ENCODE assay signal across 20 cellular contexts in the genomic region with DNA sequence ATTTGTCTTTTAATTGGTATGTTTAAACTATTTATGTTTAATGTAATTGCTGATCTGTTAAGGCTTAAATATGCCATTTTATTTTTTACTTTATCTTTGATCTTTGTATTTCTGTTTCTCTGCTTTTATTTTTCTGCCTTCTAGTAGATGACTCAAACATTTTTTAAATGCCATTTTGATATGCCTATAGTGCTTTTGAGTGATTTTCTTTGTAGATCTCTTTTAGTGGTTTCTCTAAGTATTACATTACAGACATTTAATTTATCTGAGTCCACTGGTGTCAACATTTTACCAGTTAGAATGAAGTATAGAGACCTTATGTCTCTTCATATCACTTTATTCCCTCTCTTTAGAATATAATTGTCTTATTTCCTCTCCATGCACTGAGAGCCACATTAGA. TPM values are rescaled to one million over a fixed set of nuclear protein-coding genes. Genes with fewer than 3 reads are reported as not detected.
DNase-seq lines count a peak whose midpoint lies in the region; TF ChIP-seq lines count a peak whose summit lies in the region.
"Had no signal": no experiment of that assay in that cellular context is flagged by ENCODE, and none has a peak within 500 bp of the region (broad histone marks: within the 10 kb centered on the region; RNA-seq: fewer than 3 reads in every experiment).

No MANE protein-coding gene starts in this region.

- H3K4ac ChIP-seq in mesenchymal stem cell (ENCODE audit: low read depth in 1 of 2, low read length in 2 of 2) = no peak overlapping the region

- TF ChIP-seq CTCF in choroid plexus epithelial cell (conservative IDR thresholded peaks at IDR 0.05; ENCODE audit: low read depth, low read length) (no peak), GM20000 (IDR thresholded peaks at IDR 0.05; ENCODE audit: extremely low read depth, missing control alignments) (no peak), ascending aorta (IDR thresholded peaks at IDR 0.05) (no peak)

- H3K4me1 ChIP-seq in mesenchymal stem cell (ENCODE audit: control insufficient read depth, insufficient read depth, low read depth, low read length) (no peaks in the 10 kb centered on the region), ascending aorta (no peaks in the 10 kb centered on the region)
- H3K4me1 ChIP-seq: SJCRH30 had no signal

- peak; percentile 61 for DNase-seq in ELR (ENCODE audit: low read depth)
- DNase-seq in NCI-H226 = peak; percentile 45
- DNase-seq in choroid plexus epithelial cell (ENCODE audit: low read depth) = peak; percentile 20
- no peak for DNase-seq in mesenchymal stem cell
- no peak for DNase-seq in posterior cingulate gyrus
- DNase-seq in GM20000 (ENCODE audit: low spot score) = no peak
- DNase-seq in SK-N-DZ (ENCODE audit: low spot score) = no peak
- DNase-seq in ascending aorta (ENCODE audit: low spot score in 2 of 2) = no peak
- DNase-seq: ACHN; AML-193; C1 segment of cervical spinal cord; CD8-positive, alpha-beta T cell; GOT3; HCEC 1CT; NCI-H1417; NCI-H187 treated with DMSO at 0.1 percent for 48 hours; NCI-H2107; NCI-H510A; SJCRH30; T-helper 1 cell had no signal

- H3K14ac ChIP-seq in mesenchymal stem cell (ENCODE audit: low read length in 2 of 2) = no peak overlapping the region

- no peak overlapping the region for H4K91ac ChIP-seq in mesenchymal stem cell (ENCODE audit: low read length)

- H2BK15ac ChIP-seq in mesenchymal stem cell (ENCODE audit: low read depth, poor library complexity, severe bottlenecking) = no peak overlapping the region

- H2AFZ ChIP-seq in mesenchymal stem cell (ENCODE audit: low read depth, low read length) = no peak overlapping the region

- H4K8ac ChIP-seq in mesenchymal stem cell (ENCODE audit: low read length) = no peak overlapping the region

- no peaks in the 10 kb centered on the region for H3K79me1 ChIP-seq in mesenchymal stem cell (replicated peaks; ENCODE audit: low read length, poor library complexity, severe bottlenecking)

- H3K27me3 ChIP-seq in mesenchymal stem cell (ENCODE audit: control insufficient read depth in 1 of 2, insufficient read depth in 1 of 2, low read length in 2 of 2) = no peaks in the 10 kb centered on the region
- H3K27me3 ChIP-seq in ascending aorta = no peaks in the 10 kb centered on the region
- H3K27me3 ChIP-seq: SJCRH30 had no signal

- no peak overlapping the region for H3K4me3 ChIP-seq in choroid plexus epithelial cell (ENCODE audit: low read depth, low read length)
- no peak overlapping the region for H3K4me3 ChIP-seq in mesenchymal stem cell (ENCODE audit: insufficient read depth in 1 of 2, low read depth in 1 of 2, low read length in 2 of 2)
- no peak overlapping the region for H3K4me3 ChIP-seq in ascending aorta
- H3K4me3 ChIP-seq: SJCRH30 had no signal

- H3K27ac ChIP-seq in mesenchymal stem cell (ENCODE audit: low read length, poor library complexity, severe bottlenecking) = no peak overlapping the region
- H3K27ac ChIP-seq in ascending aorta = no peak overlapping the region
- H3K27ac ChIP-seq: SJCRH30 had no signal

- H3K36me3 ChIP-seq in mesenchymal stem cell (ENCODE audit: control insufficient read depth in 1 of 2, insufficient read depth in 2 of 2, low read depth in 1 of 2, low read length in 2 of 2) (no peaks in the 10 kb centered on the region), ascending aorta (no peaks in the 10 kb centered on the region)
- H3K36me3 ChIP-seq: SJCRH30 had no signal

- intact Hi-C loops in posterior cingulate gyrus (cut with DNase I) (no loop called here), ascending aorta (cut with DNase I) (no loop called here)

- H2BK12ac ChIP-seq in mesenchymal stem cell (ENCODE audit: low read length in 2 of 2) = no peak overlapping the region

- H3K9ac ChIP-seq in mesenchymal stem cell (ENCODE audit: low read length) = no peak overlapping the region

- H3K9me3 ChIP-seq in mesenchymal stem cell (ENCODE audit: control insufficient read depth, low read length) (no peaks in the 10 kb centered on the region), ascending aorta (peaks cover 0 to 5% of the 10 kb centered on the region in 2 donors)
- H3K9me3 ChIP-seq: SJCRH30 had no signal

- H3K18ac ChIP-seq in mesenchymal stem cell (ENCODE audit: low read depth in 1 of 2, low read length in 2 of 2) = no peak overlapping the region

- H3K23ac ChIP-seq in mesenchymal stem cell (ENCODE audit: low read length in 2 of 2) = no peak overlapping the region

- H2BK120ac ChIP-seq in mesenchymal stem cell (ENCODE audit: low read depth, low read length) = no peak overlapping the region

- H2BK5ac ChIP-seq in mesenchymal stem cell (ENCODE audit: low read depth, low read length, poor library complexity, severe bottlenecking) = peak overlapping the region; percentile 77

- H3K4me2 ChIP-seq in mesenchymal stem cell (ENCODE audit: low read length, poor library complexity, severe bottlenecking) = no peak overlapping the region

- no peak overlapping the region for H2AK5ac ChIP-seq in mesenchymal stem cell (ENCODE audit: low read length, severe bottlenecking)

RNA-seq across cellular contexts. Expression of a gene that starts 32.7 kb away (rescaled TPM):
- 123 TPM for polyA plus RNA-seq in mesenchymal stem cell (2013, experiment 1 of 2)
- 124 TPM for polyA plus RNA-seq in mesenchymal stem cell (2013, experiment 2 of 2)
- not detected in 2 replicates for polyA plus RNA-seq in SK-N-DZ (2014; cell fraction: cytosol; rRNA removed)
- not detected in 2 replicates for polyA plus RNA-seq in SK-N-DZ (2014; cell fraction: nucleus; rRNA removed)
- total RNA-seq in ascending aorta = 37.3 TPM
- total RNA-seq: SJCRH30 had no signal

Comparison
In these comparisons a context has a peak if more than half of its experiments do, and no peak if none do; other contexts are left out.
1. DNase-seq: peak in ELR (single experiment), NCI-H226 (single experiment) and choroid plexus epithelial cell (single experiment); none in mesenchymal stem cell (single experiment), posterior cingulate gyrus (0 of 10), GM20000 (single experiment), SK-N-DZ (single experiment) and ascending aorta (0 of 2).